19 cellular contexts compared by ENCODE assay signal in genomic region chr7:152107945-152108344, GRCh38.
"Had no signal": no experiment of that assay in that cellular context is flagged by ENCODE, and none has a peak within 500 bp of the region (broad histone marks: within the 10 kb centered on the region; RNA-seq: fewer than 3 reads in every experiment).

No MANE protein-coding gene starts in this region.

- DNase-seq: IMR-90, Kasumi-1, MM.1S, NCI-H1092 treated with DMSO at 0.1 percent for 48 hours, NCI-H1436, NCI-H187, NCI-H2029, NCI-H2081 treated with DMSO at 0.1 percent for 48 hours, NCI-H2171, NCI-H226, NCI-H446, NCI-H510A, NCI-H524 treated with DMSO at 0.1 percent for 48 hours, NCI-H69, NCI-H774, RPMI8226, SHP77 treated with DMSO at 0.1 percent for 48 hours, SJCRH30 had no signal

- H3K27ac ChIP-seq: KMS-11, SJCRH30 had no signal

- H3K36me3 ChIP-seq: SJCRH30 had no signal

- H3K4me3 ChIP-seq: SJCRH30 had no signal

- H3K9me3 ChIP-seq: SJCRH30 had no signal

- H3K27me3 ChIP-seq: SJCRH30 had no signal
